Comparison of ENCODE assay signal across 21 cellular contexts in the genomic region with DNA sequence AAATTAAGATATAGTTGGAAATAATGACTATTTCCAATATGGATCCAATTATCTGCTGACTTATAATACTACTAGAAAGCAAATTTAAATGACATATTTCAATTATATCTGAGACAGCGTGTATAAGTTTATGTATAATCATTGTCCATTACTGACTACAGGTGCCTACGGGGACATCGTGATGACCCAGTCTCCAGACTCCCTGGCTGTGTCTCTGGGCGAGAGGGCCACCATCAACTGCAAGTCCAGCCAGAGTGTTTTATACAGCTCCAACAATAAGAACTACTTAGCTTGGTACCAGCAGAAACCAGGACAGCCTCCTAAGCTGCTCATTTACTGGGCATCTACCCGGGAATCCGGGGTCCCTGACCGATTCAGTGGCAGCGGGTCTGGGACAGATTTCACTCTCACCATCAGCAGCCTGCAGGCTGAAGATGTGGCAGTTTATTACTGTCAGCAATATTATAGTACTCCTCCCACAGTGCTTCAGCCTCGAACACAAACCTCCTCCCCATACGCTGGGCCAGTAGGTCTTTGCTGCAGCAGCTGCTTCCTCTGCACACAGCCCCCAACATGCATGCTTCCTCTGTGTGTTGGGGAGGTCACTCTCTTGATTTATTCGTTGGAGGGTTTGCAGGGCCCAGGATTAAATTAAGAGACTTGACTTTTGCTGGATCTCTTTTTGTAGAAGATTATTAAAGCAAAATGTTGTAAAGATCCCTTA.
DNase-seq lines count a peak whose midpoint lies in the region; ATAC-seq lines count a peak whose summit lies in the region.
"Had no signal": no experiment of that assay in that cellular context is flagged by ENCODE, and none has a peak within 500 bp of the region (broad histone marks: within the 10 kb centered on the region; RNA-seq: fewer than 3 reads in every experiment).

No MANE protein-coding gene starts in this region.

- intact Hi-C loops in Right ventricle myocardium inferior (cut with DNase I) (loop anchor here (10.0 kb wide), 1 partner anchor 259 kb away; no protein-coding TSS in a partner anchor), cardiac septum (cut with DNase I) (no loop called here)

- peak; percentile 54 for DNase-seq in Right ventricle myocardium inferior (ENCODE audit: missing footprints)
- no peak for DNase-seq in cardiac septum (ENCODE audit: low spot score)
- peak; percentile 87 for DNase-seq in NCI-H526 treated with DMSO at 0.1 percent for 48 hours (lab: John Stamatoyannopoulos, UW)
- no peak for DNase-seq in LoVo (ENCODE audit: low spot score)
- no peak for DNase-seq in activated T-cell treated with anti-CD3 and anti-CD28 coated beads, Interleukin-2, amount 50 U/mL, for 1 hour
- no peak for DNase-seq in 8988T
- DNase-seq in stimulated activated CD4-positive, alpha-beta T cell treated with anti-CD3 and anti-CD28 coated beads, Interleukin-4, amount 100 ng/mL, for 1 hour, result no peak
- DNase-seq: activated CD4-positive, alpha-beta T cell treated with anti-CD3 and anti-CD28 coated beads for 4 hours; activated CD8-positive, alpha-beta memory T cell treated with anti-CD3 and anti-CD28 coated beads, Interleukin-2, amount 50 U/mL, for 4 hours; activated naive CD4-positive, alpha-beta T cell; anterior cingulate cortex; C1 segment of cervical spinal cord; cerebellar nuclear complex; GM23248; NCI-H1092 treated with DMSO at 0.1 percent for 48 hours; NCI-H2171 treated with DMSO at 0.1 percent for 48 hours; nucleus accumbens; thyroid gland had no signal

- ATAC-seq in Right ventricle myocardium inferior, result no peak
- ATAC-seq in HG03025 (IDR thresholded peaks at IDR 0.05; ENCODE audit: low FRiP score, unreplicated experiment), result peak; percentile 56
- ATAC-seq: heart left ventricle; stimulated activated effector memory CD8-positive, alpha-beta T cell treated with anti-CD3 and anti-CD28 coated beads, Interleukin-12 subunit alpha, Interleukin-12 subunit beta, amount 100 ng/mL, for 72 hours had no signal

Comparison
In these comparisons a context has a peak if more than half of its experiments do, and no peak if none do; other contexts are left out.
1. DNase-seq: peak in Right ventricle myocardium inferior (single experiment) and NCI-H526 treated with DMSO at 0.1 percent for 48 hours (single experiment); none in cardiac septum (single experiment), LoVo (single experiment), activated T-cell treated with anti-CD3 and anti-CD28 coated beads, Interleukin-2, amount 50 U/mL, for 1 hour (single experiment), 8988T (single experiment) and stimulated activated CD4-positive, alpha-beta T cell treated with anti-CD3 and anti-CD28 coated beads, Interleukin-4, amount 100 ng/mL, for 1 hour (single experiment).